9 cellular contexts compared by ENCODE assay signal in the genomic region with DNA sequence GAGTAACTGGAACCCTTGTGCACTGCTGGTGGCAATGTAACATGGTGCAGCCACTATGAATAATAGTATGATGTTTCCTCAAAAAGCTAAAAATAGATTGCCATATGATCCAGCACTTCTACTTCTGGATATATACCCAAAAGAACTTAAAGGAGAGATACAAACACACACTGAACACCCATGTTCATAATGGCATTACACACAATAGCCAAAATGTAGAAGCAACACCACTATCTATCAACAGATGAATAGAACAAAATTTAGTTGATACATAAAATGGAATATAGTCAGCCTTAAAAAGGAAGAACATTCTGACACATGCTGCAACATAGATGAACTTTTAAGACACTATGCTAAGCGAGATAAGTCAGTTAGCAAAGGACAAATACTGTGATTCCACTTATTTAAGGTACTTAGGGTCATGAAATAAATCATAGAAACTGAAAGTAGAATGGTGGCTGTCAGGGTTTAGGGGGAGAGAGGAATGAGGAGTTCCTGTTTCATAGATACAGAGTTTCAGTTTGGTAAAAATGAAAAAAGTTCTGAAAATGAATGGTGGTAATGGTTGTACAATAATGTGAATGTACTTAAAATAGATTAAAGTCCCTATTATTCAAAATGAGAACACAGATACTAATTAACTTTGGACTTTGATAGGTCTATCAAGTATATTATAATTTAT. TPM values are rescaled to one million over a fixed set of nuclear protein-coding genes. Genes with fewer than 3 reads are reported as not detected.
A peak's percentile ranks its signal among the peaks of the same experiment; 100 is the strongest.
DNase-seq lines count a peak whose midpoint lies in the region; ATAC-seq and TF ChIP-seq lines count a peak whose summit lies in the region.
"Had no signal": no experiment of that assay in that cellular context is flagged by ENCODE, and none has a peak within 500 bp of the region (broad histone marks: within the 10 kb centered on the region; RNA-seq: fewer than 3 reads in every experiment).

No MANE protein-coding gene starts in this region.

- H3K27me3 ChIP-seq in left ventricle myocardium inferior (ENCODE audit: low read depth) = no peaks in the 10 kb centered on the region
- H3K27me3 ChIP-seq in OCI-LY3 (ENCODE audit: low read depth, low read length) = no peaks in the 10 kb centered on the region
- no peaks in the 10 kb centered on the region for H3K27me3 ChIP-seq in upper lobe of right lung

- H3K4me3 ChIP-seq in left ventricle myocardium inferior = no peak overlapping the region
- H3K4me3 ChIP-seq in OCI-LY3 (ENCODE audit: low read length) = peak overlapping the region; percentile 27
- no peak overlapping the region for H3K4me3 ChIP-seq in upper lobe of right lung

- H3K36me3 ChIP-seq in left ventricle myocardium inferior = no peaks in the 10 kb centered on the region
- peaks cover 13% of the 10 kb centered on the region for H3K36me3 ChIP-seq in OCI-LY3 (replicated peaks; ENCODE audit: low read depth, low read length)
- H3K36me3 ChIP-seq in upper lobe of right lung = no peaks in the 10 kb centered on the region

- peak overlapping the region; percentile 12; the same call in 1 of the 2 replicates for H3K9ac ChIP-seq in OCI-LY3 (ENCODE audit: low read length)

- DNase-seq in left ventricle myocardium inferior = no peak
- DNase-seq in Right ventricle myocardium inferior (ENCODE audit: missing footprints) = no peak
- DNase-seq in upper lobe of right lung = no peak
- DNase-seq in RKO (ENCODE audit: low spot score) = no peak
- DNase-seq in kidney tubule cell (ENCODE audit: low spot score) = no peak
- no peak for DNase-seq in cardiac septum (ENCODE audit: low spot score)
- DNase-seq: COR-L47 had no signal

- peak overlapping the region; percentile 49 for H3K27ac ChIP-seq in left ventricle myocardium inferior (replicated peaks)
- H3K27ac ChIP-seq in OCI-LY3 (ENCODE audit: low read length) = peak overlapping the region; percentile 82
- H3K27ac ChIP-seq in upper lobe of right lung = peak overlapping the region; percentile 18

- no peak overlapping the region for H2AFZ ChIP-seq in OCI-LY3 (ENCODE audit: low read depth, low read length)

- H4K20me1 ChIP-seq in OCI-LY3 (ENCODE audit: insufficient read depth, low read length) = 0 out of 2 replicates have a peak, but pooled peaks cover 3% of the 10 kb centered on the region

- H3K4me2 ChIP-seq in OCI-LY3 (ENCODE audit: low read length) = peak overlapping the region; percentile 61

- ATAC-seq in Right ventricle myocardium inferior (no peak), HG02970 (IDR thresholded peaks at IDR 0.05; ENCODE audit: low FRiP score, unreplicated experiment) (peak; percentile 95), upper lobe of right lung (peak; percentile 50)

- H3K9me3 ChIP-seq in left ventricle myocardium inferior (replicated peaks) (peaks cover 12% of the 10 kb centered on the region), OCI-LY3 (ENCODE audit: insufficient read depth, low read length) (peaks cover 15% of the 10 kb centered on the region; the same call in 1 of the 2 replicates), upper lobe of right lung (no peaks in the 10 kb centered on the region)

- intact Hi-C loops in left ventricle myocardium inferior (cut with micrococcal nuclease) (loop anchor here (10.0 kb wide), 1 partner anchor 155 kb away; no protein-coding TSS in a partner anchor), Right ventricle myocardium inferior (cut with DNase I) (loop anchor here (10.0 kb wide), 1 partner anchor 305 kb away; no protein-coding TSS in a partner anchor), upper lobe of right lung (cut with DNase I) (no loop called here), cardiac septum (cut with DNase I) (loop anchor here (5.0 to 10.0 kb wide), 2 partner anchors 148 to 315 kb away; no protein-coding TSS in a partner anchor)

- H3K4me1 ChIP-seq in left ventricle myocardium inferior = peaks cover 41% of the 10 kb centered on the region
- H3K4me1 ChIP-seq in OCI-LY3 (ENCODE audit: low read length) = peaks cover 35% of the 10 kb centered on the region
- peaks cover 4% of the 10 kb centered on the region for H3K4me1 ChIP-seq in upper lobe of right lung

- TF ChIP-seq CTCF in left ventricle myocardium inferior (IDR thresholded peaks at IDR 0.05; ENCODE audit: borderline replicate concordance) (no peak), OCI-LY3 (IDR thresholded peaks at IDR 0.05; ENCODE audit: low read depth, low read length) (no peak), upper lobe of right lung (IDR thresholded peaks at IDR 0.05) (no peak)

- H3K79me2 ChIP-seq in OCI-LY3 (ENCODE audit: low read length) = no peaks in the 10 kb centered on the region; the same call in 1 of the 2 replicates

RNA-seq across cellular contexts. Expression of a gene that starts 59.5 kb away (rescaled TPM):
- total RNA-seq in left ventricle myocardium inferior = 0.11 TPM
- 0.14 TPM for total RNA-seq in Right ventricle myocardium inferior
- 0.29 TPM for total RNA-seq in upper lobe of right lung
- 0.38 TPM for total RNA-seq in cardiac septum

Comparison
In these comparisons a context has a peak if more than half of its experiments do, and no peak if none do; other contexts are left out.
1. H3K27ac ChIP-seq: peak in every context shown above with its lines; median percentile 82 in OCI-LY3; 49 in left ventricle myocardium inferior; 18 in upper lobe of right lung.